ENCODE assay signal across 1 cellular context in genomic region chr3:8596706-8597514, GRCh38.
TF ChIP-seq lines count a peak whose summit lies in the region.

No MANE protein-coding gene starts in this region.

TF ChIP-seq in HepG2, 621 proteins besides CTCF, POLR2A, EP300 and RAD21:
- peak; percentile 86 for TF ChIP-seq ZNF768 (CRISPR knock-in tag; IDR thresholded peaks at IDR 0.05)
- TF ChIP-seq, protein P1, sequence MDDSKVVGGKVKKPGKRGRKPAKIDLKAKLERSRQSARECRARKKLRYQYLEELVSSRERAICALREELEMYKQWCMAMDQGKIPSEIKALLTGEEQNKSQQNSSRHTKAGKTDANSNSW (CRISPR knock-in tag; IDR thresholded peaks at IDR 0.05; ENCODE audit: borderline replicate concordance), result no peak
